ENCODE assay signal across 8 cellular contexts in the genomic region with DNA sequence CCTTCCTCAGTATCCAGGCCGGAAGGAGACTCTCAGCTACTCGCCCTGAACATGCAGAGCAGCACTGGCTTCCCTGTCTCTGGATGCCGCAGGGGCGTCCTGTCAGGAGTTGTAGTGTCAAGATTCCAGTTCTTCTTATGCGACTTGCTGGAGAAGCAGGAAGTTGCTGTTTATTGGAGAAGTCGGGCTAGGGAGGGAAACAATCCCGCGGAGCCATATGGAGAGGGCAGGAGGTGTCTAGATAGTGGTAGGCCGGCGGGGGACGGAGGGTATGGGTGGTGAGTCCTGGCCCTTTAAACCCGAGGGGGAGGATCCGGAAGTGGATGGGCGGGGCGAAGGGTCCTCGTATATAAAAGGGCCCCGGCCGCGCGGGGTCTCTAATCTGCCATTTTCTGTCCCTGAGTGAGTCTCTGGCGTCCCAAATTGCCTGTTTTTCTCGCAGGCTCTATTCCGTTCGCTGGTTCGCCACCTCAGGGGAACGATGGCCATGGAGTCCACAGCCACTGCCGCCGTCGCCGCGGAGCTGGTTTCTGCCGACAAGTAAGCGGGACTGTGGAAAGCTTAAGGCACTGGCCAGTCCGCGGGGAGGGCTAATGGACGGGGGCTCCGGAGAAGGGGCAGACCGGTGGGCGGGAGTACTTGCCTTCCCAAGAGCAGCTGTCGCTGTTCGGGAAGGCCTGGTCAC. TPM values are rescaled to one million over a fixed set of nuclear protein-coding genes. Genes with fewer than 3 reads are reported as not detected.
A peak's percentile ranks its signal among the peaks of the same experiment; 100 is the strongest.
DNase-seq lines count a peak whose midpoint lies in the region; ATAC-seq lines count a peak whose summit lies in the region.

A gene with protein sequence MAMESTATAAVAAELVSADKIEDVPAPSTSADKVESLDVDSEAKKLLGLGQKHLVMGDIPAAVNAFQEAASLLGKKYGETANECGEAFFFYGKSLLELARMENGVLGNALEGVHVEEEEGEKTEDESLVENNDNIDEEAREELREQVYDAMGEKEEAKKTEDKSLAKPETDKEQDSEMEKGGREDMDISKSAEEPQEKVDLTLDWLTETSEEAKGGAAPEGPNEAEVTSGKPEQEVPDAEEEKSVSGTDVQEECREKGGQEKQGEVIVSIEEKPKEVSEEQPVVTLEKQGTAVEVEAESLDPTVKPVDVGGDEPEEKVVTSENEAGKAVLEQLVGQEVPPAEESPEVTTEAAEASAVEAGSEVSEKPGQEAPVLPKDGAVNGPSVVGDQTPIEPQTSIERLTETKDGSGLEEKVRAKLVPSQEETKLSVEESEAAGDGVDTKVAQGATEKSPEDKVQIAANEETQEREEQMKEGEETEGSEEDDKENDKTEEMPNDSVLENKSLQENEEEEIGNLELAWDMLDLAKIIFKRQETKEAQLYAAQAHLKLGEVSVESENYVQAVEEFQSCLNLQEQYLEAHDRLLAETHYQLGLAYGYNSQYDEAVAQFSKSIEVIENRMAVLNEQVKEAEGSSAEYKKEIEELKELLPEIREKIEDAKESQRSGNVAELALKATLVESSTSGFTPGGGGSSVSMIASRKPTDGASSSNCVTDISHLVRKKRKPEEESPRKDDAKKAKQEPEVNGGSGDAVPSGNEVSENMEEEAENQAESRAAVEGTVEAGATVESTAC (plus strand): TSS at position 376 of the 685 bp plus-strand sequence. CDS start 106 bp downstream, at position 482.

- peak within 1 kb of the TSS; percentile 99 for H3K27ac Mint-ChIP-seq in T-helper 17 cell

- intact Hi-C loops in left ventricle myocardium superior (cut with micrococcal nuclease): no loop called here

- H3K4me1 Mint-ChIP-seq in T-helper 17 cell: peaks cover 32% of the 10 kb centered on the region

- ATAC-seq in GM18499 (IDR thresholded peaks at IDR 0.05; ENCODE audit: insufficient read depth, unreplicated experiment) (peak; percentile 23), HG02884 (IDR thresholded peaks at IDR 0.05; ENCODE audit: unreplicated experiment) (peak; percentile 30), T-helper 17 cell (peak; percentile 67), left ventricle myocardium superior (peak; percentile 91)

- peaks cover 2% of the 10 kb centered on the region for H3K36me3 Mint-ChIP-seq in T-helper 17 cell (ENCODE audit: low read depth)

- H3K9me3 ChIP-seq in T-helper 17 cell (ENCODE audit: control insufficient read depth, low read length, poor library complexity, severe bottlenecking): no peaks in the 10 kb centered on the region

- no peaks in the 10 kb centered on the region for H3K36me3 ChIP-seq in urinary bladder (ENCODE audit: insufficient read depth)

- DNase-seq in NCI-H1694 (lab: John Stamatoyannopoulos, UW) (peak; percentile 84), T-helper 17 cell (peak; percentile 79 to 89 (median 87)), amniotic stem cell (lab: John Stamatoyannopoulos, UW) (peak; percentile 62), left ventricle myocardium superior (peak; percentile 93), pulmonary artery endothelial cell (ENCODE audit: low read depth, low spot score) (peak; percentile 37)

- H3K27ac ChIP-seq in urinary bladder (ENCODE audit: low read depth): peak within 1 kb of the TSS; percentile 89

- peak within 1 kb of the TSS; percentile 84 for H3K4me3 ChIP-seq in urinary bladder (ENCODE audit: low read depth, low read length)

- no peaks in the 10 kb centered on the region for H3K4me1 ChIP-seq in urinary bladder (ENCODE audit: insufficient read depth)

- WGBS in urinary bladder: under 1% methylated on average over 40 of the region's 41 CpGs

- no peaks in the 10 kb centered on the region for H3K27me3 Mint-ChIP-seq in T-helper 17 cell

- H3K4me3 Mint-ChIP-seq in T-helper 17 cell: peak within 1 kb of the TSS; percentile 99

RNA-seq across cellular contexts. Expression of the gene that starts here (rescaled TPM):
- 100 to 1,000 TPM; 139 to 148 TPM for total RNA-seq in T-helper 17 cell
- total RNA-seq in left ventricle myocardium superior: 29.5 TPM
- 76.9 and 125 TPM in 2 replicates for total RNA-seq in pulmonary artery endothelial cell
- 76.0 TPM for total RNA-seq in urinary bladder
- polyA plus RNA-seq in urinary bladder: 115 TPM

Comparison
In these comparisons a context has a peak if more than half of its experiments do, and no peak if none do; other contexts are left out.
1. Peak in every context shown above with its lines: DNase-seq, ATAC-seq, H3K4me3 ChIP-seq and H3K27ac ChIP-seq.
2. ATAC-seq: peak in every context shown above with its lines; median percentile 91 in left ventricle myocardium superior; 67 in T-helper 17 cell; 30 in HG02884; 23 in GM18499.
3. DNase-seq: peak in every context shown above with its lines; median percentile 93 in left ventricle myocardium superior; 87 in T-helper 17 cell; 84 in NCI-H1694; 62 in amniotic stem cell; 37 in pulmonary artery endothelial cell.